Comparison of ENCODE assay signal across 25 cellular contexts in the genomic region with DNA sequence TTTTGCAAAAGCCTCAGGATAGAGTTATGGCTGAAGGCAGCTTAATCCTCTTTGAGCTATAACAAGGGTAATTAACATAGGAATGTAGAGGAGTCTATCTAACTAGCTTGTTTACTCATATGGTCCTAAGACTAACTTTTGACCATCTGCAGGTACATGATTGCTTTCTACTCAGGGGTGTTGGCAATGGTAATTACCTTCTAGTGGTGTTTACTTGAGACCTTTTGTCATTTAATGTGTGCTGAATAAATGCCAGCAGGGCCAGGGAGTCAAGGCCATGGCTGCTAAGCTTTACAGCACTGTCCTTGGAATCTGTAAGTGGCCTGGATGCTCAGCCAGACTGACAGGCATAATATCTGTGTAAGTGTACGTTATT.
DNase-seq lines count a peak whose midpoint lies in the region; ATAC-seq and TF ChIP-seq lines count a peak whose summit lies in the region.
"Had no signal": no experiment of that assay in that cellular context is flagged by ENCODE, and none has a peak within 500 bp of the region (broad histone marks: within the 10 kb centered on the region; RNA-seq: fewer than 3 reads in every experiment).

No MANE protein-coding gene starts in this region.

- no peak for TF ChIP-seq POLR2A in esophagus squamous epithelium (IDR thresholded peaks at IDR 0.05)

- H3K4me3 ChIP-seq in HUES6 (ENCODE audit: low read depth, low read length) (peak overlapping the region; percentile 20), WERI-Rb-1 (ENCODE audit: low read depth, low read length) (no peak overlapping the region), iPS-20b (ENCODE audit: low read length) (peak overlapping the region; percentile 29), esophagus squamous epithelium (no peak overlapping the region)
- H3K4me3 ChIP-seq: prostate gland, sigmoid colon had no signal

- peak overlapping the region; percentile 1 to 31 (median 20) for H3K27ac Mint-ChIP-seq in nephron
- no peak overlapping the region for H3K27ac Mint-ChIP-seq in effector memory CD8-positive, alpha-beta T cell
- H3K27ac Mint-ChIP-seq: activated CD4-positive, alpha-beta T cell treated with anti-CD3 and anti-CD28 coated beads, Interleukin-2, amount 10 ng/mL, durations not matched to agents 24 days and 14 days; T-helper 17 cell had no signal

- peaks cover 4% of the 10 kb centered on the region for H3K27me3 Mint-ChIP-seq in nephron (ENCODE audit: low read depth)
- H3K27me3 Mint-ChIP-seq in effector memory CD8-positive, alpha-beta T cell: no peaks in the 10 kb centered on the region
- H3K27me3 Mint-ChIP-seq: activated CD4-positive, alpha-beta T cell treated with anti-CD3 and anti-CD28 coated beads, Interleukin-2, amount 10 ng/mL, durations not matched to agents 24 days and 14 days; naive B cell; T-helper 17 cell had no signal

- H3K4me1 ChIP-seq in HUES6 (ENCODE audit: control insufficient read depth, insufficient read depth, low read length) (peaks cover 33% of the 10 kb centered on the region), iPS-20b (ENCODE audit: insufficient read depth, low read length) (peaks cover 17% of the 10 kb centered on the region), esophagus squamous epithelium (no peaks in the 10 kb centered on the region)
- H3K4me1 ChIP-seq: prostate gland, sigmoid colon had no signal

- H3K9me3 ChIP-seq in HUES6 (ENCODE audit: control insufficient read depth, insufficient read depth, low read depth, low read length): no peaks in the 10 kb centered on the region
- H3K9me3 ChIP-seq in WERI-Rb-1 (ENCODE audit: severe bottlenecking): no peaks in the 10 kb centered on the region
- no peaks in the 10 kb centered on the region for H3K9me3 ChIP-seq in iPS-20b (ENCODE audit: insufficient read depth, low read depth, low read length)
- H3K9me3 ChIP-seq in esophagus squamous epithelium: no peaks in the 10 kb centered on the region
- H3K9me3 ChIP-seq: prostate gland, sigmoid colon, SK-N-SH had no signal

- H3K4me3 Mint-ChIP-seq in nephron: no peak overlapping the region
- H3K4me3 Mint-ChIP-seq in effector memory CD8-positive, alpha-beta T cell: no peak overlapping the region
- H3K4me3 Mint-ChIP-seq: activated CD4-positive, alpha-beta T cell treated with anti-CD3 and anti-CD28 coated beads, Interleukin-2, amount 10 ng/mL, durations not matched to agents 24 days and 14 days; activated T-cell treated with anti-CD3 and anti-CD28 coated beads, Interleukin-2, amount 50 U/mL, for 4 hours; T-helper 17 cell had no signal

- peaks cover 86% of the 10 kb centered on the region for H3K27me3 ChIP-seq in HUES6 (ENCODE audit: control insufficient read depth, insufficient read depth, low read length)
- no peaks in the 10 kb centered on the region for H3K27me3 ChIP-seq in WERI-Rb-1 (ENCODE audit: insufficient read depth, low read depth, severe bottlenecking)
- peaks cover 76% of the 10 kb centered on the region for H3K27me3 ChIP-seq in iPS-20b (ENCODE audit: insufficient read depth, low read length)
- H3K27me3 ChIP-seq in esophagus squamous epithelium: no peaks in the 10 kb centered on the region
- H3K27me3 ChIP-seq: sigmoid colon had no signal

- H3K27ac ChIP-seq in HUES6 (ENCODE audit: low read depth, low read length) (no peak overlapping the region), WERI-Rb-1 (no peak overlapping the region), iPS-20b (ENCODE audit: low read length) (no peak overlapping the region), esophagus squamous epithelium (no peak overlapping the region)
- H3K27ac ChIP-seq: C4-2B, epithelial cell of prostate, HL-60, prostate gland, sigmoid colon had no signal

- 38 to 60% methylated on average over 1 of the region's 1 CpG for WGBS in esophagus squamous epithelium, 2 donors

- H3K36me3 ChIP-seq in HUES6 (ENCODE audit: control insufficient read depth, insufficient read depth, low read length) (no peaks in the 10 kb centered on the region), WERI-Rb-1 (no peaks in the 10 kb centered on the region), iPS-20b (ENCODE audit: insufficient read depth, low read depth, low read length) (no peaks in the 10 kb centered on the region), esophagus squamous epithelium (no peaks in the 10 kb centered on the region)
- H3K36me3 ChIP-seq: prostate gland, sigmoid colon had no signal

- peaks cover 28% of the 10 kb centered on the region for H3K4me1 Mint-ChIP-seq in nephron
- H3K4me1 Mint-ChIP-seq in effector memory CD8-positive, alpha-beta T cell (ENCODE audit: low read depth in 2 of 2): no peaks in the 10 kb centered on the region
- H3K4me1 Mint-ChIP-seq: activated CD4-positive, alpha-beta T cell treated with anti-CD3 and anti-CD28 coated beads, Interleukin-2, amount 10 ng/mL, durations not matched to agents 24 days and 14 days; T-helper 17 cell had no signal

- H3K9ac ChIP-seq in HUES6 (ENCODE audit: low read length): no peak overlapping the region
- H3K9ac ChIP-seq in iPS-20b (ENCODE audit: low read depth, low read length): no peak overlapping the region; the same call in 1 of the 2 replicates
- H3K9ac ChIP-seq: SK-N-SH had no signal

- TF ChIP-seq CTCF in WERI-Rb-1 (IDR thresholded peaks at IDR 0.05; ENCODE audit: low read depth, low read length) (no peak), nephron (IDR thresholded peaks at IDR 0.05; ENCODE audit: unreplicated experiment in 3 of 3) (no peak), esophagus squamous epithelium (IDR thresholded peaks at IDR 0.05) (no peak)

- DNase-seq in WERI-Rb-1 (peak; percentile 14), esophagus squamous epithelium (lab: John Stamatoyannopoulos, UW) (no peak), ecto neural progenitor cell (ENCODE audit: low spot score) (no peak), cerebellar nuclear complex (lab: John Stamatoyannopoulos, UW) (no peak)
- no peak for DNase-seq in effector memory CD8-positive, alpha-beta T cell
- DNase-seq: activated CD4-positive, alpha-beta T cell treated with anti-CD3 and anti-CD28 coated beads, Interleukin-2, amount 10 ng/mL, durations not matched to agents 24 days and 14 days; activated gamma-delta T cell treated with Interleukin-2 at 50 U/mL for 16 hours; activated T-cell treated with anti-CD3 and anti-CD28 coated beads, Interleukin-2, amount 50 U/mL, for 4 hours; glutamatergic neuron; left colon; naive B cell; NCI-H187; NCI-H2171 treated with DMSO at 0.1 percent for 48 hours; NCI-H524 treated with DMSO at 0.1 percent for 48 hours; sigmoid colon; SK-N-SH; stimulated activated naive CD4-positive, alpha-beta T cell treated with Interleukin-2 at 50 U/mL for 16 hours; T-helper 17 cell had no signal

- H3K9me3 Mint-ChIP-seq in nephron: no peaks in the 10 kb centered on the region
- peaks cover 0 to 15% of the 10 kb centered on the region in 2 donors for H3K9me3 Mint-ChIP-seq in effector memory CD8-positive, alpha-beta T cell
- H3K9me3 Mint-ChIP-seq: activated CD4-positive, alpha-beta T cell treated with anti-CD3 and anti-CD28 coated beads, Interleukin-2, amount 10 ng/mL, durations not matched to agents 24 days and 14 days; activated T-cell treated with anti-CD3 and anti-CD28 coated beads, Interleukin-2, amount 50 U/mL, for 4 hours had no signal

- no peaks in the 10 kb centered on the region for H3K36me3 Mint-ChIP-seq in nephron (ENCODE audit: low read depth)
- H3K36me3 Mint-ChIP-seq in effector memory CD8-positive, alpha-beta T cell (ENCODE audit: insufficient read depth): no peaks in the 10 kb centered on the region
- H3K36me3 Mint-ChIP-seq: naive B cell had no signal

- intact Hi-C loops in esophagus squamous epithelium (cut with DNase I): no loop called here

- ATAC-seq in effector memory CD8-positive, alpha-beta T cell (replicated peaks): no peak
- ATAC-seq: activated T-cell treated with anti-CD3 and anti-CD28 coated beads, Interleukin-2, amount 50 U/mL, for 4 hours; left colon; T-helper 17 cell had no signal

Comparison
In these comparisons a context has a peak if more than half of its experiments do, and no peak if none do; other contexts are left out.
1. H3K4me3 ChIP-seq: peak in HUES6 (single experiment) and iPS-20b (single experiment); none in WERI-Rb-1 (single experiment) and esophagus squamous epithelium (0 of 4).
2. H3K27ac Mint-ChIP-seq: peak in nephron (3 of 3); none in effector memory CD8-positive, alpha-beta T cell (0 of 2).